Comparison of ENCODE assay signal across 18 cellular contexts in genomic region chr21:44421901-44422840, GRCh38. TPM values are rescaled to one million over a fixed set of nuclear protein-coding genes. Genes with fewer than 3 reads are reported as not detected.
A peak's percentile ranks its signal among the peaks of the same experiment; 100 is the strongest.
DNase-seq lines count a peak whose midpoint lies in the region; ATAC-seq and TF ChIP-seq lines count a peak whose summit lies in the region.
"Had no signal": no experiment of that assay in that cellular context is flagged by ENCODE, and none has a peak within 500 bp of the region (broad histone marks: within the 10 kb centered on the region; RNA-seq: fewer than 3 reads in every experiment).

No MANE protein-coding gene starts in this region.

- ATAC-seq in stimulated activated naive CD8-positive, alpha-beta T cell treated with anti-CD3 and anti-CD28 coated beads, Interleukin-15, Interleukin-2, amounts not matched to agents 100 U/mL and 50 U/mL, for 24 hours, result no peak
- ATAC-seq in stimulated activated naive CD8-positive, alpha-beta T cell treated with anti-CD3 and anti-CD28 coated beads, Interleukin-15, amount 100 ng/mL, for 72 hours, result no peak
- ATAC-seq in aorta (ENCODE audit: low FRiP score), result no peak
- no peak for ATAC-seq in activated T-cell treated with anti-CD3 and anti-CD28 coated beads, Interleukin-2, amount 50 U/mL, for 4 hours
- ATAC-seq: CD8-positive, alpha-beta T cell; naive thymus-derived CD4-positive, alpha-beta T cell had no signal

- peak; percentile 1 for DNase-seq in stimulated activated naive CD8-positive, alpha-beta T cell treated with anti-CD3 and anti-CD28 coated beads, Interleukin-15, Interleukin-2, amounts not matched to agents 100 U/mL and 50 U/mL, for 24 hours
- DNase-seq in stimulated activated naive CD8-positive, alpha-beta T cell treated with anti-CD3 and anti-CD28 coated beads, Interleukin-15, amount 100 ng/mL, for 72 hours, result no peak
- DNase-seq in dorsolateral prefrontal cortex, result peak in 8 of 10 donors; percentile 6 to 44 (median 36)
- DNase-seq in osteoblast (ENCODE audit: insufficient read length, low spot score, missing footprints), result peak; percentile 78
- DNase-seq in aorta, result peak; percentile 23 to 55
- DNase-seq in activated T-cell treated with anti-CD3 and anti-CD28 coated beads, Interleukin-2, amount 50 U/mL, for 4 hours, result no peak
- no peak for DNase-seq in NCI-H226
- no peak for DNase-seq in NCI-H526 treated with DMSO at 0.1 percent for 48 hours (lab: John Stamatoyannopoulos, UW)
- DNase-seq: activated CD4-positive, alpha-beta T cell treated with anti-CD3 and anti-CD28 coated beads, Interleukin-2, amount 50 U/mL, for 4 hours; activated naive CD4-positive, alpha-beta T cell treated with anti-CD3 and anti-CD28 coated beads, Interleukin-2, amount 50 U/mL, for 16 hours; activated T-cell treated with anti-CD3 and anti-CD28 coated beads for 4 hours; CD8-positive, alpha-beta T cell; KBM-7; naive thymus-derived CD4-positive, alpha-beta T cell; NCI-H187 treated with DMSO at 0.1 percent for 48 hours; NCI-H2227 treated with DMSO at 0.1 percent for 48 hours; stimulated activated CD4-positive, alpha-beta T cell treated with anti-CD3 and anti-CD28 coated beads, Interleukin-12 subunit alpha, Interleukin-12 subunit beta, amount 100 ng/mL, for 4 hours had no signal

- H3K27ac Mint-ChIP-seq in stimulated activated naive CD8-positive, alpha-beta T cell treated with anti-CD3 and anti-CD28 coated beads, Interleukin-15, amount 100 ng/mL, for 72 hours, result no peak overlapping the region
- H3K27ac Mint-ChIP-seq: CD8-positive, alpha-beta T cell; naive thymus-derived CD4-positive, alpha-beta T cell had no signal

- H3K27ac ChIP-seq in dorsolateral prefrontal cortex (peak overlapping the region in 11 of 59 donors; percentile 7 to 76 (median 28)), osteoblast (ENCODE audit: low read depth, low read length) (no peak overlapping the region), aorta (ENCODE audit: low read depth in 1 of 2, low read length in 2 of 2) (no peak overlapping the region)
- H3K27ac ChIP-seq: thoracic aorta had no signal

- intact Hi-C loops in dorsolateral prefrontal cortex (cut with DNase I), result no loop called here
- intact Hi-C loops in aorta (cut with DNase I), result no loop called here

- no peak overlapping the region for H2AFZ ChIP-seq in osteoblast (ENCODE audit: low read length)

- H3K4me1 Mint-ChIP-seq in stimulated activated naive CD8-positive, alpha-beta T cell treated with anti-CD3 and anti-CD28 coated beads, Interleukin-15, amount 100 ng/mL, for 72 hours, result no peaks in the 10 kb centered on the region
- no peaks in the 10 kb centered on the region for H3K4me1 Mint-ChIP-seq in activated T-cell treated with anti-CD3 and anti-CD28 coated beads, Interleukin-2, amount 50 U/mL, for 4 hours (ENCODE audit: low read depth)

- H3K4me3 ChIP-seq in dorsolateral prefrontal cortex (no peak overlapping the region), osteoblast (ENCODE audit: insufficient read depth, low read length) (no peak overlapping the region), aorta (ENCODE audit: low read length in 2 of 2) (no peak overlapping the region)
- H3K4me3 ChIP-seq: thoracic aorta had no signal

- no peaks in the 10 kb centered on the region for H3K36me3 Mint-ChIP-seq in activated T-cell treated with anti-CD3 and anti-CD28 coated beads, Interleukin-2, amount 50 U/mL, for 4 hours (ENCODE audit: insufficient read depth)
- H3K36me3 Mint-ChIP-seq: CD8-positive, alpha-beta T cell had no signal

- WGBS in aorta, 2 donors, result 80% methylated on average over 25 of the region's 26 CpGs

- peaks cover 8 to 12% of the 10 kb centered on the region in 2 donors for H3K9me3 Mint-ChIP-seq in stimulated activated naive CD8-positive, alpha-beta T cell treated with anti-CD3 and anti-CD28 coated beads, Interleukin-15, amount 100 ng/mL, for 72 hours
- H3K9me3 Mint-ChIP-seq in activated T-cell treated with anti-CD3 and anti-CD28 coated beads, Interleukin-2, amount 50 U/mL, for 4 hours, result peaks cover 4% of the 10 kb centered on the region
- H3K9me3 Mint-ChIP-seq: CD8-positive, alpha-beta T cell had no signal

- no peaks in the 10 kb centered on the region for H3K27me3 Mint-ChIP-seq in stimulated activated naive CD8-positive, alpha-beta T cell treated with anti-CD3 and anti-CD28 coated beads, Interleukin-15, amount 100 ng/mL, for 72 hours
- no peaks in the 10 kb centered on the region for H3K27me3 Mint-ChIP-seq in activated T-cell treated with anti-CD3 and anti-CD28 coated beads, Interleukin-2, amount 50 U/mL, for 4 hours (ENCODE audit: low read depth)
- H3K27me3 Mint-ChIP-seq: naive thymus-derived CD4-positive, alpha-beta T cell had no signal

- no peaks in the 10 kb centered on the region for H3K79me2 ChIP-seq in osteoblast (ENCODE audit: insufficient read depth, low read length)

- no peak overlapping the region for H3K4me3 Mint-ChIP-seq in stimulated activated naive CD8-positive, alpha-beta T cell treated with anti-CD3 and anti-CD28 coated beads, Interleukin-15, amount 100 ng/mL, for 72 hours
- H3K4me3 Mint-ChIP-seq in activated T-cell treated with anti-CD3 and anti-CD28 coated beads, Interleukin-2, amount 50 U/mL, for 4 hours, result no peak overlapping the region
- H3K4me3 Mint-ChIP-seq: CD8-positive, alpha-beta T cell; naive thymus-derived CD4-positive, alpha-beta T cell had no signal

- H3K4me2 ChIP-seq in osteoblast (ENCODE audit: insufficient read depth, low read length), result no peak overlapping the region

- H3K27me3 ChIP-seq in dorsolateral prefrontal cortex, result no peaks in the 10 kb centered on the region
- no peaks in the 10 kb centered on the region for H3K27me3 ChIP-seq in osteoblast (ENCODE audit: insufficient read depth, low read length)
- H3K27me3 ChIP-seq in aorta (ENCODE audit: control insufficient read depth in 1 of 2, insufficient read depth in 2 of 2, low read length in 1 of 2), result no peaks in the 10 kb centered on the region

- H3K36me3 ChIP-seq in osteoblast (ENCODE audit: insufficient read depth, low read length), result no peaks in the 10 kb centered on the region
- H3K36me3 ChIP-seq in aorta (ENCODE audit: control insufficient read depth in 1 of 2, insufficient read depth in 2 of 2, low read length in 1 of 2), result no peaks in the 10 kb centered on the region
- H3K36me3 ChIP-seq: thoracic aorta had no signal

- TF ChIP-seq CTCF in dorsolateral prefrontal cortex (IDR thresholded peaks at IDR 0.05 in 54 of 56, conservative IDR thresholded peaks at IDR 0.05 in 2 of 56; ENCODE audit: low read depth in 1 of 56, partially characterized antibody in 56 of 56) (no peak), osteoblast (IDR thresholded peaks at IDR 0.05; ENCODE audit: extremely low read depth, low read depth, low read length) (no peak)

- H3K4me1 ChIP-seq in osteoblast (ENCODE audit: insufficient read depth, low read length) (no peaks in the 10 kb centered on the region), aorta (ENCODE audit: control insufficient read depth in 1 of 2, insufficient read depth in 2 of 2, low read length in 2 of 2) (no peaks in the 10 kb centered on the region)

- H3K9me3 ChIP-seq in osteoblast (ENCODE audit: low read depth, low read length) (no peaks in the 10 kb centered on the region), aorta (ENCODE audit: control insufficient read depth, low read length) (no peaks in the 10 kb centered on the region)
- H3K9me3 ChIP-seq: thoracic aorta had no signal

- H4K20me1 ChIP-seq in osteoblast (ENCODE audit: insufficient read depth, low read length), result no peaks in the 10 kb centered on the region

RNA-seq across cellular contexts. Expression of gene LRRC3, which starts 33.1 kb away (rescaled TPM):
- total RNA-seq in dorsolateral prefrontal cortex (1 to 10 TPM in 42 of 120 experiments, under 1 TPM in 78; 0.15 to 4.1 (median 0.88) TPM), osteoblast (0.72 and 0.88 TPM in 2 replicates), aorta (1 to 10 TPM; 1.6 to 5.3 TPM)
- 1 to 10 TPM in 1 of 2 donors, under 1 TPM in 1; 0.63 to 1.5 TPM for polyA plus RNA-seq in aorta
- under 1 TPM; 0.24 to 0.57 (median 0.35) TPM for total RNA-seq in activated T-cell treated with anti-CD3 and anti-CD28 coated beads, Interleukin-2, amount 50 U/mL, for 4 hours

Comparison
In these comparisons a context has a peak if more than half of its experiments do, and no peak if none do; other contexts are left out.
1. DNase-seq: peak in stimulated activated naive CD8-positive, alpha-beta T cell treated with anti-CD3 and anti-CD28 coated beads, Interleukin-15, Interleukin-2, amounts not matched to agents 100 U/mL and 50 U/mL, for 24 hours (single experiment), dorsolateral prefrontal cortex (8 of 10), osteoblast (single experiment) and aorta (2 of 2); none in stimulated activated naive CD8-positive, alpha-beta T cell treated with anti-CD3 and anti-CD28 coated beads, Interleukin-15, amount 100 ng/mL, for 72 hours (0 of 2), activated T-cell treated with anti-CD3 and anti-CD28 coated beads, Interleukin-2, amount 50 U/mL, for 4 hours (single experiment), NCI-H226 (single experiment) and NCI-H526 treated with DMSO at 0.1 percent for 48 hours (single experiment).